ENCODE assay signal across 35 cellular contexts in the genomic region with DNA sequence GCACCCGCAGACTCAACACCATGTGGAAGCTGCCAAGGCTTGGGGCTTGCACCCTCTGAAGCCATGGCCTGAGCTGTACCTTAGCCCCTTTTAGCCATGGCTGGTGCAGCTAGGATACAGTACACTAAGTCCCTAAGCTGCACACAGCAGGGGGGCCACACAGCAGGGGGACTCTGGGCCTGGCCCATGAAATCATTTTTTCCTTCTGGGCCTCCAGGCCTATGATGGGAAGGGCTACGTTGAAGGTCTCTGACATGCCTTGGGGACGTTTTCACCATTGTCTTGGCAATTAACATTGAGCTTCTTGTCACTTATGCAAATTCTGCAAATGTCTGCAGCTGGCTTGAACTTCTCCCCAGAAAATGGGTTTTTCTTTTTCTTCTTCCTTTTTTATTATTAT.
"Had no signal": no experiment of that assay in that cellular context is flagged by ENCODE, and none has a peak within 500 bp of the region (broad histone marks: within the 10 kb centered on the region; RNA-seq: fewer than 3 reads in every experiment).

No MANE protein-coding gene starts in this region.

- H3K4me2 ChIP-seq: KMS-11 had no signal

- H3K27ac ChIP-seq: KMS-11 had no signal

- H3K4me3 ChIP-seq: MG63 had no signal

- H3K9me3 ChIP-seq: MG63 had no signal

- H3K9ac ChIP-seq: KMS-11 had no signal

- DNase-seq: Karpas-422, Kasumi-1, KG1, MG63, MM.1S, MV-4-11, NCI-H1048, NCI-H1092, NCI-H1092 treated with DMSO at 0.1 percent for 48 hours, NCI-H1105, NCI-H1105 treated with DMSO at 0.1 percent for 48 hours, NCI-H1417, NCI-H1417 treated with DMSO at 0.1 percent for 48 hours, NCI-H1436, NCI-H1436 treated with DMSO at 0.1 percent for 48 hours, NCI-H146, NCI-H1694, NCI-H1694 treated with DMSO at 0.1 percent for 48 hours, NCI-H187, NCI-H187 treated with DMSO at 0.1 percent for 48 hours, NCI-H1930, NCI-H2029 treated with DMSO at 0.1 percent for 48 hours, NCI-H2081, NCI-H2081 treated with DMSO at 0.1 percent for 48 hours, NCI-H2107, NCI-H2171, NCI-H2171 treated with DMSO at 0.1 percent for 48 hours, NCI-H2227 treated with DMSO at 0.1 percent for 48 hours, NCI-H226, NCI-H345, NCI-H446, NCI-H446 treated with DMSO at 0.1 percent for 48 hours, NCI-H510A, NCI-H510A treated with DMSO at 0.1 percent for 48 hours had no signal

- H3K36me3 ChIP-seq: MG63 had no signal

- H3K27me3 ChIP-seq: MG63 had no signal
